ENCODE assay signal across 20 cellular contexts in genomic region chr1:2837316-2837715, GRCh38.
"Had no signal": no experiment of that assay in that cellular context is flagged by ENCODE, and none has a peak within 500 bp of the region (broad histone marks: within the 10 kb centered on the region; RNA-seq: fewer than 3 reads in every experiment).

No MANE protein-coding gene starts in this region.

- H3K9me3 ChIP-seq: esophagus muscularis mucosa, lower lobe of right lung had no signal

- H3K36me3 ChIP-seq: esophagus muscularis mucosa, gastroesophageal sphincter, heart right ventricle, left ventricle myocardium inferior, lower lobe of right lung had no signal

- H3K27ac ChIP-seq: coronary artery, dorsolateral prefrontal cortex, esophagus muscularis mucosa, foreskin keratinocyte, gastroesophageal sphincter, heart right ventricle, left ventricle myocardium inferior, lower lobe of right lung had no signal

- H3K27me3 ChIP-seq: foreskin keratinocyte had no signal

- H3K4me3 ChIP-seq: coronary artery, dorsolateral prefrontal cortex, esophagus muscularis mucosa, gastroesophageal sphincter, heart right ventricle, left ventricle myocardium inferior, lower lobe of right lung had no signal

- ATAC-seq: foreskin keratinocyte, gastroesophageal sphincter, heart right ventricle, left colon, left lobe of liver, lower lobe of right lung had no signal

- DNase-seq: cerebellar nuclear complex; dermis blood vessel endothelial cell; dorsolateral prefrontal cortex; effector CD4-positive, alpha-beta T cell; effector memory CD4-positive, alpha-beta T cell; foreskin keratinocyte; glutamatergic neuron; head of caudate nucleus; heart right ventricle; hippocampal formation; kidney glomerular epithelial cell; left colon; left ventricle myocardium inferior; lower lobe of right lung; mesendoderm; midbrain had no signal

- H3K4me1 ChIP-seq: esophagus muscularis mucosa, foreskin keratinocyte, gastroesophageal sphincter, heart right ventricle, left ventricle myocardium inferior, lower lobe of right lung had no signal
